ENCODE assay signal across 8 cellular contexts in genomic region chr2:129812071-129812470, GRCh38.
DNase-seq lines count a peak whose midpoint lies in the region; ATAC-seq lines count a peak whose summit lies in the region.

No MANE protein-coding gene starts in this region.

- no peak overlapping the region for H3K4me3 ChIP-seq in BLaER1

- ATAC-seq in GM19351 (IDR thresholded peaks at IDR 0.05; ENCODE audit: unreplicated experiment): peak; percentile 73
- ATAC-seq in left ventricle myocardium superior: peak; percentile 47

- H3K9ac ChIP-seq in BLaER1: no peak overlapping the region

- H3K36me3 ChIP-seq in BLaER1: no peaks in the 10 kb centered on the region

- intact Hi-C loops in left ventricle myocardium superior (cut with micrococcal nuclease): no loop called here

- peak overlapping the region; percentile 32 for H3K27ac ChIP-seq in BLaER1

- H4K20me1 ChIP-seq in BLaER1: no peaks in the 10 kb centered on the region

- DNase-seq in MV-4-11 (lab: John Stamatoyannopoulos, UW) (peak; percentile 100), left ventricle myocardium superior (no peak), RKO (ENCODE audit: low spot score) (no peak), NK-92 (lab: John Stamatoyannopoulos, UW; ENCODE audit: unreplicated experiment) (no peak), dermis blood vessel endothelial cell (no peak)
- no peak for DNase-seq in activated CD4-positive, CD25-positive, alpha-beta regulatory T cell (lab: John Stamatoyannopoulos, UW)

- H3K27me3 ChIP-seq in BLaER1: no peaks in the 10 kb centered on the region

- peaks cover 21% of the 10 kb centered on the region for H3K4me1 ChIP-seq in BLaER1

- H3K4me2 ChIP-seq in BLaER1: peak overlapping the region; percentile 63

- peaks cover 15% of the 10 kb centered on the region for H3K9me3 ChIP-seq in BLaER1
